ENCODE assay signal across 8 cellular contexts in genomic region chr2:241701155-241701404, GRCh38. TPM values are rescaled to one million over a fixed set of nuclear protein-coding genes. Genes with fewer than 3 reads are reported as not detected.
DNase-seq lines count a peak whose midpoint lies in the region; ATAC-seq and TF ChIP-seq lines count a peak whose summit lies in the region.

No MANE protein-coding gene starts in this region.

- no peak overlapping the region for H4K8ac ChIP-seq in mesendoderm (ENCODE audit: low read depth, low read length)

- no peak overlapping the region for H2AK5ac ChIP-seq in mesendoderm (ENCODE audit: low read length)

- H3K36me3 ChIP-seq in body of pancreas (replicated peaks in 1 of 2; ENCODE audit: insufficient read depth in 1 of 2, low read depth in 2 of 2) (peaks cover 0 to 6% of the 10 kb centered on the region in 2 donors), mesendoderm (ENCODE audit: control insufficient read depth, insufficient read depth, low read length) (peaks cover 7% of the 10 kb centered on the region), aorta (ENCODE audit: control insufficient read depth in 1 of 2, insufficient read depth in 2 of 2, low read length in 1 of 2) (peaks cover 0 to 7% of the 10 kb centered on the region in 2 donors)

- H3K4me1 ChIP-seq in body of pancreas, result peaks cover 21% of the 10 kb centered on the region
- peaks cover 4% of the 10 kb centered on the region for H3K4me1 ChIP-seq in mesendoderm (ENCODE audit: control insufficient read depth, low read depth, low read length)
- no peaks in the 10 kb centered on the region for H3K4me1 ChIP-seq in aorta (ENCODE audit: control insufficient read depth in 1 of 2, insufficient read depth in 2 of 2, low read length in 2 of 2)

- H3K27ac ChIP-seq in body of pancreas, result peak overlapping the region; percentile 86 to 100 (median 98)
- no peak overlapping the region for H3K27ac ChIP-seq in mesendoderm (ENCODE audit: low read depth, low read length)
- H3K27ac ChIP-seq in aorta (ENCODE audit: low read depth in 1 of 2, low read length in 2 of 2), result peak overlapping the region in 1 of 2 donors; percentile 76

- H3K4me3 ChIP-seq in NB4 (ENCODE audit: low read depth, low read length) (peak overlapping the region; percentile 71), body of pancreas (peak overlapping the region; percentile 47 to 49), mesendoderm (ENCODE audit: low read length) (peak overlapping the region; percentile 29), aorta (ENCODE audit: low read length in 2 of 2) (peak overlapping the region in 1 of 2 donors; percentile 77)

- TF ChIP-seq CTCF in NB4 (IDR thresholded peaks at IDR 0.05; ENCODE audit: low read depth, low read length), result peak; percentile 38
- TF ChIP-seq CTCF in body of pancreas (IDR thresholded peaks at IDR 0.05), result peak in 6 of 7 experiments; percentile 9 to 67 (median 41)

- no peak overlapping the region for H2BK5ac ChIP-seq in mesendoderm (ENCODE audit: low read length)

- H3K9me3 ChIP-seq in body of pancreas (no peaks in the 10 kb centered on the region), aorta (ENCODE audit: control insufficient read depth, low read length) (no peaks in the 10 kb centered on the region)

- peaks cover 15% of the 10 kb centered on the region for H3K79me2 ChIP-seq in mesendoderm (ENCODE audit: control insufficient read depth, insufficient read depth, low read length)

- H3K56ac ChIP-seq in mesendoderm (ENCODE audit: low read length), result peak overlapping the region; percentile 75

- no peak overlapping the region for H3K4ac ChIP-seq in mesendoderm (ENCODE audit: low read depth, low read length)

- 1 to 3% methylated on average over 16 of the region's 16 CpGs for WGBS in body of pancreas, 2 donors
- no CpG with 5 or more reads among the region's 16 CpGs for WGBS in mesendoderm (ENCODE audit: extremely low coverage, insufficient coverage, low lambda C conversion rate)
- WGBS in aorta, 2 donors, result 1 to 2% methylated on average over 15 to 16 of the region's 16 CpGs

- no peak for TF ChIP-seq POLR2A in NB4 (IDR thresholded peaks at IDR 0.05; ENCODE audit: extremely low read depth, insufficient read length)
- no peak for TF ChIP-seq POLR2A in body of pancreas (IDR thresholded peaks at IDR 0.05)

- H3K79me1 ChIP-seq in mesendoderm (ENCODE audit: low read length), result peaks cover 13% of the 10 kb centered on the region

- ATAC-seq in body of pancreas (no peak), aorta (ENCODE audit: low FRiP score) (no peak)

- H4K5ac ChIP-seq in mesendoderm (ENCODE audit: low read length), result no peak overlapping the region

- H3K18ac ChIP-seq in mesendoderm (ENCODE audit: low read length), result no peak overlapping the region

- intact Hi-C loops in body of pancreas (cut with DNase I) (no loop called here), aorta (cut with DNase I) (loop anchor here in 1 of 2 donors (1.0 kb wide), 1 partner anchor 14 kb away; no protein-coding TSS in a partner anchor)

- peak overlapping the region; percentile 97 for H3K9ac ChIP-seq in mesendoderm (ENCODE audit: low read length)

- H3K27me3 ChIP-seq in body of pancreas (no peaks in the 10 kb centered on the region), mesendoderm (ENCODE audit: insufficient read depth, low read length, poor library complexity) (no peaks in the 10 kb centered on the region), aorta (ENCODE audit: control insufficient read depth in 1 of 2, insufficient read depth in 2 of 2, low read length in 1 of 2) (no peaks in the 10 kb centered on the region)

- no peak overlapping the region for H2BK120ac ChIP-seq in mesendoderm (ENCODE audit: low read depth, low read length)

- no peak overlapping the region for H3K23ac ChIP-seq in mesendoderm (ENCODE audit: low read length)

- peak overlapping the region; percentile 14 for H3K4me2 ChIP-seq in mesendoderm (ENCODE audit: low read length)

- DNase-seq in DMS 273 treated with DMSO at 0.1 percent for 48 hours (lab: John Stamatoyannopoulos, UW) (peak; percentile 82), DMS 273 (lab: John Stamatoyannopoulos, UW; ENCODE audit: unreplicated experiment) (no peak), NB4 (ENCODE audit: low read depth) (no peak), body of pancreas (no peak), mesendoderm (no peak), superior temporal gyrus (ENCODE audit: extremely low spot score) (no peak), aorta (no peak)
- no peak for DNase-seq in stimulated activated CD4-positive, alpha-beta T cell treated with anti-CD3 and anti-CD28 coated beads, Interleukin-12 subunit alpha, Interleukin-12 subunit beta, amount 100 ng/mL, for 4 hours

- no peak overlapping the region for H2BK15ac ChIP-seq in mesendoderm (replicated peaks; ENCODE audit: low read depth)

RNA-seq across cellular contexts. Expression of gene ING5, which starts 0.8 kb away (rescaled TPM):
- total RNA-seq in body of pancreas, result 10 to 100 TPM; 28.5 to 89.0 TPM
- polyA plus RNA-seq in mesendoderm (2013, experiment 1 of 2), result 27.1 TPM
- 26.3 TPM for polyA plus RNA-seq in mesendoderm (2013, experiment 2 of 2)
- 10 to 100 TPM; 30.7 to 31.7 TPM for total RNA-seq in aorta
- polyA plus RNA-seq in aorta, result 10 to 100 TPM; 11.9 to 51.7 TPM

RNA-seq across cellular contexts. Expression of gene DTYMK, which starts 14.5 kb away (rescaled TPM):
- total RNA-seq in body of pancreas (10 to 100 TPM in 1 of 2 donors, 1 to 10 TPM in 1; 5.7 to 12.5 TPM), aorta (10 to 100 TPM in 1 of 2 donors, 1 to 10 TPM in 1; 8.4 to 18.5 TPM)
- polyA plus RNA-seq in mesendoderm (2013, experiment 1 of 2), result 58.2 TPM
- polyA plus RNA-seq in mesendoderm (2013, experiment 2 of 2), result 58.3 TPM
- polyA plus RNA-seq in aorta, result 10 to 100 TPM in 1 of 2 donors, 1 to 10 TPM in 1; 9.4 to 14.3 TPM

RNA-seq across cellular contexts. Expression of gene D2HGDH, which starts 33.4 kb away (rescaled TPM):
- total RNA-seq in body of pancreas (10 to 100 TPM; 27.0 to 42.5 TPM), aorta (10 to 100 TPM; 20.5 to 29.9 TPM)
- polyA plus RNA-seq in mesendoderm (2013, experiment 1 of 2), result 1.6 TPM
- 1.9 TPM for polyA plus RNA-seq in mesendoderm (2013, experiment 2 of 2)
- 10 to 100 TPM in 1 of 2 donors, 1 to 10 TPM in 1; 4.1 to 69.8 TPM for polyA plus RNA-seq in aorta
